8 cellular contexts compared by ENCODE assay signal in the genomic region with DNA sequence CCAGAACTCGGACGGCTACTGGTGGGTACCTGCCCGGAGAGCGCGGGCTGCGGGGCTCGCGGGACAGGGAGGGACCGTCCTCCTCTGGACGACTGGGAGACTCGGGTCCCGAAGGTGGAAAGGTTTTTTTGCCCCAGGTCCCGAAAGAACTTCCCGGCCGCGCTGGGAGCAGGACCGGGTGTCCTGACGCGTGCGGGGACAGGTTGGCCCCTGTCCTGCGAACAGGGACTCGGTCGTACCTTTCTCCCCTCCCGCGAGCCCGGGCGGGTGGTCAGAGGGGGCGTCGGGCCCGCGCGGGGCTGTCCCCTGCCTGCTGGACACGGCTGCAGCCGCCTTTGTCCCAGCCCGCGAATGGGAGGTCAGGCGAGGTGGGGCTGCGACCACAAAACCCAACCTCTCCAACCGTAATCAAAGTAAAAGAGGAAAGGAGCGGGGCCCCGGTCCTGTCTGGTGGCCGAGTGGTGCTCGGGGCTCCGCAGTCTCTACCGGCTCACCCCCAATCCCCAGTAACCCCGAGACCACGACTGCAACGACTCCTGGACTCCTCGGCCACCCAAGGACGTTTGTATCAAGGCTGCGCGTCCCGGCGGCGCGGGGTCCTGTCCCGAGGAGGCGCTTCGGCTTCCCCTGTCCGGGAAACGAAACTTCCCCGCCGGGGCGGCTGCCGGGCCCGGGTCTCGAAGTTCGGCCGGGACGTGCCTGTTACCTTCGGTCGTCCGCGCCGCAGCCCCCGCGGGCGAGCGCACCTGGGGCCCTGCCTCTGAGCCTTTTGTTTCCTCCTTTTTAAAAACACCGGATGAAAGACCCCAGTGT. TPM values are rescaled to one million over a fixed set of nuclear protein-coding genes. Genes with fewer than 3 reads are reported as not detected.
DNase-seq lines count a peak whose midpoint lies in the region; ATAC-seq lines count a peak whose summit lies in the region.

No MANE protein-coding gene starts in this region.

- H3K4me3 Mint-ChIP-seq in immature natural killer cell: peak overlapping the region; percentile 25 to 74 (median 48)

- ATAC-seq in GM21423 (IDR thresholded peaks at IDR 0.05; ENCODE audit: unreplicated experiment): no peak
- no peak for ATAC-seq in HG03045 (IDR thresholded peaks at IDR 0.05; ENCODE audit: unreplicated experiment)
- no peak for ATAC-seq in HG02798 (IDR thresholded peaks at IDR 0.05; ENCODE audit: poor library complexity, unreplicated experiment)

- no peaks in the 10 kb centered on the region for H3K9me3 Mint-ChIP-seq in immature natural killer cell

- no peaks in the 10 kb centered on the region for H3K36me3 Mint-ChIP-seq in immature natural killer cell

- peak; percentile 44 for DNase-seq in COLO668 (lab: John Stamatoyannopoulos, UW; ENCODE audit: unreplicated experiment)
- peak; percentile 28 for DNase-seq in HuH-7.5 (ENCODE audit: low spot score)
- peak; percentile 42 for DNase-seq in astrocyte of the hippocampus (ENCODE audit: low read depth, low spot score)
- DNase-seq in immature natural killer cell: no peak
- DNase-seq in stimulated activated CD8-positive, alpha-beta memory T cell treated with anti-CD3 and anti-CD28 coated beads, Interleukin-4, amount 100 ng/mL, for 48 hours: peak; percentile 28

- peaks cover 10 to 12% of the 10 kb centered on the region in 2 donors for H3K4me1 Mint-ChIP-seq in immature natural killer cell

- peaks cover 13 to 33% (median 14%) of the 10 kb centered on the region in 3 donors for H3K27me3 Mint-ChIP-seq in immature natural killer cell (ENCODE audit: low read depth in 3 of 3)

- H3K27ac Mint-ChIP-seq in immature natural killer cell: no peak overlapping the region

RNA-seq across cellular contexts. Expression of a gene that starts 0.8 kb away (rescaled TPM):
- not detected for polyA plus RNA-seq in immature natural killer cell

RNA-seq across cellular contexts. Expression of a gene that starts 47.7 kb away (rescaled TPM):
- polyA plus RNA-seq in immature natural killer cell: 1 to 10 TPM; 4.2 to 10.0 (median 9.8) TPM

Comparison
In these comparisons a context has a peak if more than half of its experiments do, and no peak if none do; other contexts are left out.
1. DNase-seq: peak in COLO668 (single experiment), HuH-7.5 (single experiment), astrocyte of the hippocampus (single experiment) and stimulated activated CD8-positive, alpha-beta memory T cell treated with anti-CD3 and anti-CD28 coated beads, Interleukin-4, amount 100 ng/mL, for 48 hours (single experiment); none in immature natural killer cell (0 of 3).